In the genomic region with DNA sequence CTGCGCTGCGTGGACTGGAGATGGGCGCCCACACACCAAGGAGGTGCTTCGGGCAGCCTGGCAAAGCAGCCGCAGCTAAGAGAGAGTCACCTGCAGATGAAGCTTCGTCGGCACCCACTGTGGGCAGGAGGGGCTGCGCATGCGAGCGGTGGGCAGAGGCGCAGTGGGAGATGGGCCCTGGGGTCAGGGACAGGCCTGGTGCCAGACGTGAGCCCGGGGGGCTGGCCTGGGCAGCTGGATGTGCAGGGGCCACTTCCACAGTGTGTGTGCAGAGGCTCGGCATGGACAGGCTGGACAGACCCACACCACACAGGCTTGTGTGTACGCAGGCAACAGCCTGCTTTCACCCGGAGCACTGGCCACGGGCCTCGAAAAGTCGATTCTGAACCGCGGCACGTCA, we compare ENCODE assay signal across 2 cellular contexts.
TF ChIP-seq lines count a peak whose summit lies in the region.

No MANE protein-coding gene starts in this region.

TF ChIP-seq in HepG2, 621 proteins besides CTCF, POLR2A, EP300 and RAD21:
- TF ChIP-seq, protein P1, sequence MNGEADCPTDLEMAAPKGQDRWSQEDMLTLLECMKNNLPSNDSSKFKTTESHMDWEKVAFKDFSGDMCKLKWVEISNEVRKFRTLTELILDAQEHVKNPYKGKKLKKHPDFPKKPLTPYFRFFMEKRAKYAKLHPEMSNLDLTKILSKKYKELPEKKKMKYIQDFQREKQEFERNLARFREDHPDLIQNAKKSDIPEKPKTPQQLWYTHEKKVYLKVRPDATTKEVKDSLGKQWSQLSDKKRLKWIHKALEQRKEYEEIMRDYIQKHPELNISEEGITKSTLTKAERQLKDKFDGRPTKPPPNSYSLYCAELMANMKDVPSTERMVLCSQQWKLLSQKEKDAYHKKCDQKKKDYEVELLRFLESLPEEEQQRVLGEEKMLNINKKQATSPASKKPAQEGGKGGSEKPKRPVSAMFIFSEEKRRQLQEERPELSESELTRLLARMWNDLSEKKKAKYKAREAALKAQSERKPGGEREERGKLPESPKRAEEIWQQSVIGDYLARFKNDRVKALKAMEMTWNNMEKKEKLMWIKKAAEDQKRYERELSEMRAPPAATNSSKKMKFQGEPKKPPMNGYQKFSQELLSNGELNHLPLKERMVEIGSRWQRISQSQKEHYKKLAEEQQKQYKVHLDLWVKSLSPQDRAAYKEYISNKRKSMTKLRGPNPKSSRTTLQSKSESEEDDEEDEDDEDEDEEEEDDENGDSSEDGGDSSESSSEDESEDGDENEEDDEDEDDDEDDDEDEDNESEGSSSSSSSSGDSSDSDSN (CRISPR knock-in tag; IDR thresholded peaks at IDR 0.05): no peak
- TF ChIP-seq, protein P2, sequence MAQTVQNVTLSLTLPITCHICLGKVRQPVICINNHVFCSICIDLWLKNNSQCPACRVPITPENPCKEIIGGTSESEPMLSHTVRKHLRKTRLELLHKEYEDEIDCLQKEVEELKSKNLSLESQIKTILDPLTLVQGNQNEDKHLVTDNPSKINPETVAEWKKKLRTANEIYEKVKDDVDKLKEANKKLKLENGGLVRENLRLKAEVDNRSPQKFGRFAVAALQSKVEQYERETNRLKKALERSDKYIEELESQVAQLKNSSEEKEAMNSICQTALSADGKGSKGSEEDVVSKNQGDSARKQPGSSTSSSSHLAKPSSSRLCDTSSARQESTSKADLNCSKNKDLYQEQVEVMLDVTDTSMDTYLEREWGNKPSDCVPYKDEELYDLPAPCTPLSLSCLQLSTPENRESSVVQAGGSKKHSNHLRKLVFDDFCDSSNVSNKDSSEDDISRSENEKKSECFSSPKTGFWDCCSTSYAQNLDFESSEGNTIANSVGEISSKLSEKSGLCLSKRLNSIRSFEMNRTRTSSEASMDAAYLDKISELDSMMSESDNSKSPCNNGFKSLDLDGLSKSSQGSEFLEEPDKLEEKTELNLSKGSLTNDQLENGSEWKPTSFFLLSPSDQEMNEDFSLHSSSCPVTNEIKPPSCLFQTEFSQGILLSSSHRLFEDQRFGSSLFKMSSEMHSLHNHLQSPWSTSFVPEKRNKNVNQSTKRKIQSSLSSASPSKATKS (CRISPR knock-in tag; IDR thresholded peaks at IDR 0.05): no peak
- TF ChIP-seq AGO2 (optimal IDR thresholded peaks at IDR 0.05; ENCODE audit: low read depth, low read length): peak; percentile 5

TF ChIP-seq in H1, 55 proteins besides CTCF, POLR2A, EP300 and RAD21:
- TF ChIP-seq EZH2 (IDR thresholded peaks at IDR 0.05; ENCODE audit: low read depth, low read length, severe bottlenecking) (no peak), POLR2AphosphoS5 (IDR thresholded peaks at IDR 0.05; ENCODE audit: low read depth, low read length) (no peak), CHD1 (IDR thresholded peaks at IDR 0.05; ENCODE audit: low read depth, low read length) (no peak), EGR1 (IDR thresholded peaks at IDR 0.05; ENCODE audit: borderline replicate concordance, low read depth, low read length) (no peak), CREB1 (IDR thresholded peaks at IDR 0.05) (no peak), NRF1 (IDR thresholded peaks at IDR 0.05; ENCODE audit: low read depth, low read length) (no peak), SIX5 (IDR thresholded peaks at IDR 0.05; ENCODE audit: low read depth, low read length) (no peak), RNF2 (IDR thresholded peaks at IDR 0.05; ENCODE audit: borderline replicate concordance, low read depth, low read length, missing control alignments, poor library complexity, severe bottlenecking) (no peak), HDAC2 (IDR thresholded peaks at IDR 0.05; ENCODE audit: borderline replicate concordance in 1 of 2, low read depth in 2 of 2, low read length in 2 of 2) (no peak), SRF (IDR thresholded peaks at IDR 0.05; ENCODE audit: low read depth, low read length) (no peak), RBBP5 (IDR thresholded peaks at IDR 0.05; ENCODE audit: borderline replicate concordance, low read depth, low read length) (no peak), BCL11A (IDR thresholded peaks at IDR 0.05; ENCODE audit: low read depth in 2 of 2, low read length in 2 of 2) (no peak), GABPA (IDR thresholded peaks at IDR 0.05; ENCODE audit: borderline replicate concordance, insufficient read depth, low read length) (no peak), TCF12 (IDR thresholded peaks at IDR 0.05; ENCODE audit: low read depth, low read length) (no peak), SAP30 (IDR thresholded peaks at IDR 0.05; ENCODE audit: insufficient read depth, insufficient replicate concordance, low read length) (no peak), TAF7 (optimal IDR thresholded peaks at IDR 0.05; ENCODE audit: borderline replicate concordance, low read depth, low read length) (no peak), NANOG (IDR thresholded peaks at IDR 0.05; ENCODE audit: insufficient read depth, low read depth, low read length, poor library complexity, severe bottlenecking) (no peak), PHF8 (conservative IDR thresholded peaks at IDR 0.05; ENCODE audit: low read depth, low read length) (no peak)
TF ChIP-seq in H1: peak in this region for 0.
